ENCODE assay signal across 2 cellular contexts in genomic region chr19:51139299-51140018, GRCh38.
TF ChIP-seq lines count a peak whose summit lies in the region.

No MANE protein-coding gene starts in this region.

TF ChIP-seq in liver, 16 proteins besides CTCF, POLR2A, EP300 and RAD21:
- TF ChIP-seq HNF4A (conservative IDR thresholded peaks at IDR 0.05) (no peak), JUND (IDR thresholded peaks at IDR 0.05) (no peak)

TF ChIP-seq in HepG2, 621 proteins besides CTCF, POLR2A, EP300 and RAD21:
- no peak for TF ChIP-seq NR0B2 (CRISPR knock-in tag; IDR thresholded peaks at IDR 0.05)
- TF ChIP-seq MBNL3 (CRISPR knock-in tag; conservative IDR thresholded peaks at IDR 0.05) = no peak
- TF ChIP-seq ZHX1 (CRISPR knock-in tag; IDR thresholded peaks at IDR 0.05; ENCODE audit: low read depth) = no peak
- TF ChIP-seq HNF4A (CRISPR knock-in tag; IDR thresholded peaks at IDR 0.05) = no peak
- TF ChIP-seq ZNF660 (CRISPR knock-in tag; IDR thresholded peaks at IDR 0.05; ENCODE audit: borderline replicate concordance, low read depth) = no peak
- TF ChIP-seq HOXD1 (CRISPR knock-in tag; IDR thresholded peaks at IDR 0.05) = no peak
- TF ChIP-seq IRX3 (CRISPR knock-in tag; IDR thresholded peaks at IDR 0.05; ENCODE audit: borderline replicate concordance, low read depth) = no peak
- no peak for TF ChIP-seq MED8 (CRISPR knock-in tag; IDR thresholded peaks at IDR 0.05; ENCODE audit: insufficient replicate concordance)
- TF ChIP-seq ZFP36 (IDR thresholded peaks at IDR 0.05; ENCODE audit: borderline replicate concordance, low read depth, low read length, partially characterized antibody) = no peak
- no peak for TF ChIP-seq WIZ (CRISPR knock-in tag; IDR thresholded peaks at IDR 0.05)
- no peak for TF ChIP-seq ZNF547 (CRISPR knock-in tag; IDR thresholded peaks at IDR 0.05)
- TF ChIP-seq ZNF703 (CRISPR knock-in tag; IDR thresholded peaks at IDR 0.05; ENCODE audit: borderline replicate concordance) = no peak
- TF ChIP-seq CBX2 (IDR thresholded peaks at IDR 0.05; ENCODE audit: low read depth, low read length) = no peak
- TF ChIP-seq CBX2 (CRISPR knock-in tag; IDR thresholded peaks at IDR 0.05; ENCODE audit: low read depth) = no peak
- no peak for TF ChIP-seq ZNF331 (CRISPR knock-in tag; IDR thresholded peaks at IDR 0.05)
- no peak for TF ChIP-seq NFYB (CRISPR knock-in tag; IDR thresholded peaks at IDR 0.05)
- TF ChIP-seq KAT8 (CRISPR knock-in tag; IDR thresholded peaks at IDR 0.05) = no peak
- TF ChIP-seq DDIT3 (CRISPR knock-in tag; IDR thresholded peaks at IDR 0.05) = no peak
- no peak for TF ChIP-seq ZFP37 (CRISPR knock-in tag; IDR thresholded peaks at IDR 0.05; ENCODE audit: borderline replicate concordance)
